Comparison of ENCODE assay signal across 1 cellular context in the genomic region with DNA sequence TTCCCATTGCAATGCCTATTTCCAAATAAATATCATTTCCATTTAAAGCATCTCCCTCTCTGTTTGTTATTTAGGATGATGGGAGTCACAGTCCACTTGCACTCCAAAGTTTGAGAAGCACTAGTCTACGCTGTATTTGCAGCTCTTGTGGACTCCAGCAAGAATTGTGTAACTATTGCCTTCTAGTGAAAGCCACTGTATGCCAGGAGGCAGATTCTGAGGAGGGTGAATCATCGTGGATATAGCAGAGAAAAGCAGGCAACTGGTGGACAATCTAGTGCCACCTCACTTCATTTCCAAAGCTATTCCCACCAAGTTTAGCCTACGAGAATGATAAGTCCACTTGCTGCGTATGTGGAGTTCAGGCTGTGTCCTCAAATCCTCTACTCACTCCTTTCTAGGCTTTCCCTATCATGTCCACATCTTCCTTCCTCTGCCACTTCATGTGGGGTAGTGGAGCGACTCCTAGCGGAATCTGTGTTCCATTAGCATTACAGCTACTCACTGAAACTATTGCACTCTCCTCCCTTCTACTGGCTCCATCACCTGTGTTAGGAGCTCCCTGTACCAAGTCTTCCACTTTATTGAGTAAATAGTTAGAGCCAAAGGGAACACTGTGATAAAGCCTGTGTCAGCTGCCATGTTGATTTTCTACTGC.
TF ChIP-seq lines count a peak whose summit lies in the region.

No MANE protein-coding gene starts in this region.

TF ChIP-seq in H1, 55 proteins besides CTCF, POLR2A, EP300 and RAD21:
- no peak for TF ChIP-seq JUND (IDR thresholded peaks at IDR 0.05; ENCODE audit: low read length)
- no peak for TF ChIP-seq TAF7 (optimal IDR thresholded peaks at IDR 0.05; ENCODE audit: borderline replicate concordance, low read depth, low read length)
- no peak for TF ChIP-seq SIRT6 (IDR thresholded peaks at IDR 0.05; ENCODE audit: low read length)
- TF ChIP-seq SP2 (IDR thresholded peaks at IDR 0.05; ENCODE audit: low read length): no peak
- TF ChIP-seq TEAD4 (IDR thresholded peaks at IDR 0.05; ENCODE audit: low read depth, low read length): no peak
- no peak for TF ChIP-seq YY1 (IDR thresholded peaks at IDR 0.05; ENCODE audit: low read depth, low read length)
- TF ChIP-seq ZNF274 (IDR thresholded peaks at IDR 0.05; ENCODE audit: borderline replicate concordance, extremely low read depth, low read length): no peak
- TF ChIP-seq NRF1 (IDR thresholded peaks at IDR 0.05; ENCODE audit: low read depth, low read length): no peak
- TF ChIP-seq, protein P1, sequence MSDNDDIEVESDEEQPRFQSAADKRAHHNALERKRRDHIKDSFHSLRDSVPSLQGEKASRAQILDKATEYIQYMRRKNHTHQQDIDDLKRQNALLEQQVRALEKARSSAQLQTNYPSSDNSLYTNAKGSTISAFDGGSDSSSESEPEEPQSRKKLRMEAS (IDR thresholded peaks at IDR 0.05): no peak
- no peak for TF ChIP-seq SUZ12 (IDR thresholded peaks at IDR 0.05; ENCODE audit: low read length)
- TF ChIP-seq CBX8 (IDR thresholded peaks at IDR 0.05; ENCODE audit: borderline replicate concordance, low read depth, low read length): no peak
- no peak for TF ChIP-seq TCF12 (IDR thresholded peaks at IDR 0.05; ENCODE audit: low read depth, low read length)
- TF ChIP-seq CHD2 (IDR thresholded peaks at IDR 0.05; ENCODE audit: low read length): no peak
- no peak for TF ChIP-seq POLR2AphosphoS5 (IDR thresholded peaks at IDR 0.05; ENCODE audit: low read depth, low read length)
- no peak for TF ChIP-seq SIN3A (conservative IDR thresholded peaks at IDR 0.05 in 1 of 2, IDR thresholded peaks at IDR 0.05 in 1 of 2; ENCODE audit: low read depth in 1 of 2, low read length in 2 of 2)
- TF ChIP-seq EZH2 (IDR thresholded peaks at IDR 0.05; ENCODE audit: low read depth, low read length, severe bottlenecking): no peak
- TF ChIP-seq KDM5A (IDR thresholded peaks at IDR 0.05; ENCODE audit: low read length): no peak
- no peak for TF ChIP-seq CBX5 (IDR thresholded peaks at IDR 0.05; ENCODE audit: low read depth, low read length)
